4 cellular contexts compared by ENCODE assay signal in genomic region chr4:74079001-74079400, GRCh38. TPM values are rescaled to one million over a fixed set of nuclear protein-coding genes. Genes with fewer than 3 reads are reported as not detected.
"Had no signal": no experiment of that assay in that cellular context is flagged by ENCODE, and none has a peak within 500 bp of the region (broad histone marks: within the 10 kb centered on the region; RNA-seq: fewer than 3 reads in every experiment).

No MANE protein-coding gene starts in this region.

RNA-seq across cellular contexts. Expression of gene CXCL2, which starts 20.0 kb away (rescaled TPM):
- total RNA-seq: activated CD8-positive, alpha-beta T cell treated with anti-CD3 and anti-CD28 coated beads for 36 hours had no signal

RNA-seq across cellular contexts. Expression of gene CXCL3, which starts 40.5 kb away (rescaled TPM):
- total RNA-seq: activated B cell treated with CpG ODN at 0.5 μM for 24 hours; activated CD8-positive, alpha-beta T cell treated with anti-CD3 and anti-CD28 coated beads for 36 hours; activated T-helper 17 cell treated with anti-CD3 and anti-CD28 coated beads, Interleukin-2, amount 50 U/mL, for 72 hours; skeletal muscle tissue had no signal
